8 cellular contexts compared by ENCODE assay signal in the genomic region with DNA sequence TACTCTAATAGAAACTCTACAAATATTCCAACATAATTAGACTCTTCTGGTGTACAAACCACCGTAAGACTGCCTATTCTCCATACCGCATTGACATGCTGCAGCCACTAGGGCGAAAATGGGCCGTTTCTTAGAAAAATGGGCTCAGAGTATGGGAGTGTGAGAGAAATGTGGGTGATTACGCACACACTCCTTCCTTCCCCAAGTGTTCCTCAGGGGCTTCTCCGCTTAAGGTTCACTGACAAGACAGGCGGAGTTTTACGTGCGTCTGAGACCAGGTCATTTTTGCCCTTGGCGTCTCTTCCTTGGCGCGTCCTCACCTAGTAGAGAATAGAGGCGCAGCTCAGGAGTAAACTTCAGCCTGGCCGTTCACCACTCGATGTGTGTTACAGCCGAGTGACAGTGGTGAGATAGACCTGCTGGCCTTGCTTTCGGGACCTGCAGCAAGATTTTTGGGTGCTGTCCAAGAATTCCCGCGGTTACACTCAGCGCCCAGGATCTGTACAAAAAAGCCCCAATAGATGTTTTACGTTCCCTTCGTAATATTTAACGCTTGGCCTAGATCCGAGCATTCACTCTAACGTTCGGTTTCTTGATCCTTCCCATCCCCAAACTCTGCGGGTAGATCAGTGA. TPM values are rescaled to one million over a fixed set of nuclear protein-coding genes. Genes with fewer than 3 reads are reported as not detected.
A peak's percentile ranks its signal among the peaks of the same experiment; 100 is the strongest.
DNase-seq lines count a peak whose midpoint lies in the region; ATAC-seq and TF ChIP-seq lines count a peak whose summit lies in the region.

No MANE protein-coding gene starts in this region.

- no peak for ATAC-seq in GM21360 (IDR thresholded peaks at IDR 0.05; ENCODE audit: unreplicated experiment)

- H3K4me3 ChIP-seq in HFF-Myc (replicated peaks; ENCODE audit: low read depth, low read length) = no peak overlapping the region

- H3K27me3 Mint-ChIP-seq in progenitor cell of endocrine pancreas = peaks cover 66% of the 10 kb centered on the region

- peak overlapping the region; percentile 78 for H3K4me3 Mint-ChIP-seq in progenitor cell of endocrine pancreas (ENCODE audit: low read depth)

- no peak overlapping the region for H3K27ac Mint-ChIP-seq in progenitor cell of endocrine pancreas

- DNase-seq in NCI-H510A treated with DMSO at 0.1 percent for 48 hours (lab: John Stamatoyannopoulos, UW) = peak; percentile 71
- no peak for DNase-seq in NCI-H510A (lab: John Stamatoyannopoulos, UW)
- DNase-seq in HFF-Myc (ENCODE audit: extremely low read depth, low read depth) = no peak
- DNase-seq in SKM-1 treated with dmso at 0.1 percent for 144 hours (lab: John Stamatoyannopoulos, UW; ENCODE audit: unreplicated experiment) = peak; percentile 20
- DNase-seq in head of caudate nucleus = peak in 37 of 42 donors; percentile 5 to 69 (median 39)
- DNase-seq in progenitor cell of endocrine pancreas (ENCODE audit: low spot score, unreplicated experiment) = no peak
- no peak for DNase-seq in NCI-H2196 (lab: John Stamatoyannopoulos, UW; ENCODE audit: unreplicated experiment)

- peaks cover 12% of the 10 kb centered on the region for H3K4me1 Mint-ChIP-seq in progenitor cell of endocrine pancreas (ENCODE audit: low read depth)

- TF ChIP-seq CTCF in HFF-Myc (IDR thresholded peaks at IDR 0.05; ENCODE audit: low read depth, low read length, missing control alignments) (peak; percentile 48), progenitor cell of endocrine pancreas (IDR thresholded peaks at IDR 0.05; ENCODE audit: unreplicated experiment) (peak; percentile 67)

- H3K9me3 Mint-ChIP-seq in progenitor cell of endocrine pancreas (ENCODE audit: low read depth) = peaks cover 9% of the 10 kb centered on the region

- no peaks in the 10 kb centered on the region for H3K36me3 Mint-ChIP-seq in progenitor cell of endocrine pancreas (ENCODE audit: insufficient read depth)

- intact Hi-C loops in head of caudate nucleus (cut with DNase I) = loop anchor here (5.0 to 10.0 kb wide), 3 partner anchors 273 to 590 kb away; no protein-coding TSS in a partner anchor

RNA-seq across cellular contexts. Expression of a gene that starts 1.8 kb away (rescaled TPM):
- 4.7 and 7.8 TPM in 2 replicates for total RNA-seq in progenitor cell of endocrine pancreas

Comparison
In these comparisons a context has a peak if more than half of its experiments do, and no peak if none do; other contexts are left out.
1. DNase-seq: peak in NCI-H510A treated with DMSO at 0.1 percent for 48 hours (single experiment), SKM-1 treated with dmso at 0.1 percent for 144 hours (single experiment) and head of caudate nucleus (37 of 42); none in NCI-H510A (single experiment), HFF-Myc (single experiment), progenitor cell of endocrine pancreas (single experiment) and NCI-H2196 (single experiment).